In genomic region chr20:31587545-31588389, GRCh38 we compare ENCODE assay signal across 1 cellular context.
TF ChIP-seq lines count a peak whose summit lies in the region.

No MANE protein-coding gene starts in this region.

TF ChIP-seq in HepG2, 621 proteins besides CTCF, POLR2A, EP300 and RAD21 (continued from another document and continues in another):
- TF ChIP-seq GPBP1L1 (CRISPR knock-in tag; IDR thresholded peaks at IDR 0.05) (no peak), ZNF510 (CRISPR knock-in tag; IDR thresholded peaks at IDR 0.05; ENCODE audit: low read depth) (no peak), ZNF639 (CRISPR knock-in tag; conservative IDR thresholded peaks at IDR 0.05) (no peak; the same call in 1 of the 2 replicates), GLI4 (CRISPR knock-in tag; IDR thresholded peaks at IDR 0.05; ENCODE audit: borderline replicate concordance) (no peak), ZNF274 (CRISPR knock-in tag; IDR thresholded peaks at IDR 0.05) (no peak), MIER2 (CRISPR knock-in tag; IDR thresholded peaks at IDR 0.05) (no peak), XRCC5 (optimal IDR thresholded peaks at IDR 0.05; ENCODE audit: low read length) (peak; percentile 23), ZNF761 (CRISPR knock-in tag; conservative IDR thresholded peaks at IDR 0.05) (0 out of 2 replicates have a peak, but pooled peaks have one; percentile 8), ZC3H4 (CRISPR knock-in tag; IDR thresholded peaks at IDR 0.05; ENCODE audit: borderline replicate concordance) (no peak), ZNF883 (CRISPR knock-in tag; IDR thresholded peaks at IDR 0.05; ENCODE audit: not compliant biosample characterization) (peak; percentile 76), ZNF615 (CRISPR knock-in tag; IDR thresholded peaks at IDR 0.05; ENCODE audit: borderline replicate concordance) (no peak), NFE2L2 (IDR thresholded peaks at IDR 0.05; ENCODE audit: low read length) (no peak), MTA1 (CRISPR knock-in tag; IDR thresholded peaks at IDR 0.05; ENCODE audit: borderline replicate concordance) (0 out of 2 replicates have a peak, but pooled peaks have one; percentile 30), FOXA1 (IDR thresholded peaks at IDR 0.05) (no peak), FOXA1 (CRISPR knock-in tag; IDR thresholded peaks at IDR 0.05) (no peak; the same call in 1 of the 2 replicates), ZNF546 (CRISPR knock-in tag; conservative IDR thresholded peaks at IDR 0.05) (no peak), GMEB1 (CRISPR knock-in tag; IDR thresholded peaks at IDR 0.05; ENCODE audit: borderline replicate concordance) (no peak), EHMT2 (IDR thresholded peaks at IDR 0.05; ENCODE audit: borderline replicate concordance, low read depth, low read length) (no peak), EEA1 (CRISPR knock-in tag; IDR thresholded peaks at IDR 0.05; ENCODE audit: borderline replicate concordance) (peak; percentile 84; the same call in 1 of the 2 replicates), MED13 (CRISPR knock-in tag; IDR thresholded peaks at IDR 0.05) (peak; percentile 43), ARID3A (IDR thresholded peaks at IDR 0.05; ENCODE audit: low read depth, low read length) (0 out of 2 replicates have a peak, but pooled peaks have one; percentile 5), GATA4 (IDR thresholded peaks at IDR 0.05; ENCODE audit: borderline replicate concordance, low read depth) (0 out of 2 replicates have a peak, but pooled peaks have one; percentile 23), ZNF276 (CRISPR knock-in tag; IDR thresholded peaks at IDR 0.05; ENCODE audit: low read depth) (no peak), ZSCAN22 (CRISPR knock-in tag; IDR thresholded peaks at IDR 0.05) (no peak), SOX5 (CRISPR knock-in tag; IDR thresholded peaks at IDR 0.05; ENCODE audit: borderline replicate concordance) (0 out of 2 replicates have a peak, but pooled peaks have one; percentile 6), ZIK1 (CRISPR knock-in tag; IDR thresholded peaks at IDR 0.05; ENCODE audit: borderline replicate concordance, low read depth) (no peak), ZHX1 (CRISPR knock-in tag; IDR thresholded peaks at IDR 0.05; ENCODE audit: low read depth) (no peak), SUZ12 (IDR thresholded peaks at IDR 0.05; ENCODE audit: low read depth, low read length) (no peak), ZSCAN9 (CRISPR knock-in tag; IDR thresholded peaks at IDR 0.05; ENCODE audit: borderline replicate concordance) (0 out of 2 replicates have a peak, but pooled peaks have one; percentile 15), ZNF350 (CRISPR knock-in tag; IDR thresholded peaks at IDR 0.05; ENCODE audit: borderline replicate concordance, low read depth) (peak; percentile 14; the same call in 1 of the 2 replicates), ZNF460 (CRISPR knock-in tag; IDR thresholded peaks at IDR 0.05; ENCODE audit: borderline replicate concordance) (no peak), ZNF143 (CRISPR knock-in tag; IDR thresholded peaks at IDR 0.05) (peak; percentile 53), ZNF720 (CRISPR knock-in tag; IDR thresholded peaks at IDR 0.05) (no peak), NR3C1 (CRISPR knock-in tag; IDR thresholded peaks at IDR 0.05) (no peak), ZFP91 (CRISPR knock-in tag; IDR thresholded peaks at IDR 0.05; ENCODE audit: borderline replicate concordance) (peak; percentile 74), U2AF1 (optimal IDR thresholded peaks at IDR 0.05; ENCODE audit: low read depth, low read length) (no peak), ZNF501 (CRISPR knock-in tag; IDR thresholded peaks at IDR 0.05) (peak; percentile 3; the same call in 1 of the 2 replicates), NR2F2 (IDR thresholded peaks at IDR 0.05; ENCODE audit: borderline replicate concordance, low read depth) (no peak), AHR (CRISPR knock-in tag; IDR thresholded peaks at IDR 0.05) (peak; percentile 59; the same call in 1 of the 2 replicates), LCORL (IDR thresholded peaks at IDR 0.05) (no peak), LCORL (CRISPR knock-in tag; IDR thresholded peaks at IDR 0.05) (peak; percentile 70; the same call in 1 of the 2 replicates), ZNF768 (CRISPR knock-in tag; IDR thresholded peaks at IDR 0.05) (peak; percentile 51; the same call in 1 of the 2 replicates), ZNF382 (CRISPR knock-in tag; IDR thresholded peaks at IDR 0.05; ENCODE audit: borderline replicate concordance) (no peak), RNF2 (conservative IDR thresholded peaks at IDR 0.05; ENCODE audit: low read depth) (peak; percentile 52; the same call in 1 of the 2 replicates), ZNF333 (CRISPR knock-in tag; IDR thresholded peaks at IDR 0.05; ENCODE audit: borderline replicate concordance) (no peak), ZNF691 (CRISPR knock-in tag; IDR thresholded peaks at IDR 0.05; ENCODE audit: borderline replicate concordance, low read depth) (no peak), ZNF792 (CRISPR knock-in tag; IDR thresholded peaks at IDR 0.05) (0 out of 2 replicates have a peak, but pooled peaks have one; percentile 22), ZNF614 (CRISPR knock-in tag; IDR thresholded peaks at IDR 0.05; ENCODE audit: borderline replicate concordance) (no peak), ZNF660 (CRISPR knock-in tag; IDR thresholded peaks at IDR 0.05; ENCODE audit: borderline replicate concordance, low read depth) (no peak), KDM4B (CRISPR knock-in tag; IDR thresholded peaks at IDR 0.05) (no peak), SRF (IDR thresholded peaks at IDR 0.05; ENCODE audit: low read depth, low read length) (no peak), THAP9 (CRISPR knock-in tag; IDR thresholded peaks at IDR 0.05; ENCODE audit: borderline replicate concordance) (peak; percentile 24; the same call in 1 of the 2 replicates), SMAD1 (CRISPR knock-in tag; IDR thresholded peaks at IDR 0.05; ENCODE audit: borderline replicate concordance, low read depth) (0 out of 2 replicates have a peak, but pooled peaks have one; percentile 44)
